8 cellular contexts compared by ENCODE assay signal in genomic region chr1:75615664-75616435, GRCh38. TPM values are rescaled to one million over a fixed set of nuclear protein-coding genes. Genes with fewer than 3 reads are reported as not detected.
DNase-seq lines count a peak whose midpoint lies in the region; ATAC-seq and TF ChIP-seq lines count a peak whose summit lies in the region.

No MANE protein-coding gene starts in this region.

- CTCF ChIA-PET in activated CD8-positive, alpha-beta T cell treated with anti-CD3 and anti-CD28 coated beads for 36 hours (lab: Charles Lee), result interaction anchor here (1.4 to 1.9 kb wide), 2 partner anchors 85 to 350 kb away, joined by 4 read pairs; no protein-coding TSS in a partner anchor

- intact Hi-C loops in activated CD8-positive, alpha-beta T cell treated with anti-CD3 and anti-CD28 coated beads for 36 hours (cut with micrococcal nuclease), result no loop called here

- peaks cover 63% of the 10 kb centered on the region for H3K27me3 Mint-ChIP-seq in activated CD8-positive, alpha-beta T cell treated with anti-CD3 and anti-CD28 coated beads for 36 hours

- POLR2A ChIA-PET in activated CD8-positive, alpha-beta T cell treated with anti-CD3 and anti-CD28 coated beads for 36 hours (lab: Charles Lee), result interaction anchor here (1.2 kb wide), 1 partner anchor 171 kb away, joined by 3 read pairs; no protein-coding TSS in a partner anchor

- no peak for TF ChIP-seq CTCF in activated CD8-positive, alpha-beta T cell treated with anti-CD3 and anti-CD28 coated beads for 36 hours (IDR thresholded peaks at IDR 0.05)

- H3K4me1 ChIP-seq in muscle layer of duodenum (ENCODE audit: control insufficient read depth in 1 of 2, insufficient read depth in 2 of 2, low read length in 2 of 2), result peaks cover 0 to 23% of the 10 kb centered on the region in 2 donors

- no peak overlapping the region for H3K27ac Mint-ChIP-seq in activated CD8-positive, alpha-beta T cell treated with anti-CD3 and anti-CD28 coated beads for 36 hours

- peak; percentile 31 for DNase-seq in activated CD4-positive, alpha-beta T cell treated with anti-CD3 and anti-CD28 coated beads for 48 hours
- DNase-seq in activated CD4-positive, alpha-beta T cell treated with anti-CD3 and anti-CD28 coated beads for 4 hours, result no peak
- DNase-seq in activated CD8-positive, alpha-beta T cell treated with anti-CD3 and anti-CD28 coated beads for 36 hours, result peak; percentile 20
- no peak for DNase-seq in superior temporal gyrus (ENCODE audit: extremely low spot score)

- H3K9me3 ChIP-seq in muscle layer of duodenum (ENCODE audit: control insufficient read depth in 1 of 2, low read length in 2 of 2), result peaks cover 0 to 2% of the 10 kb centered on the region in 2 donors

- no peaks in the 10 kb centered on the region for H3K36me3 ChIP-seq in muscle layer of duodenum (ENCODE audit: control insufficient read depth in 1 of 2, insufficient read depth in 2 of 2, low read length in 2 of 2)

- no peaks in the 10 kb centered on the region for H3K36me3 Mint-ChIP-seq in activated CD8-positive, alpha-beta T cell treated with anti-CD3 and anti-CD28 coated beads for 36 hours (ENCODE audit: low read depth)

- peak; percentile 44 for ATAC-seq in HG03521 (IDR thresholded peaks at IDR 0.05; ENCODE audit: unreplicated experiment)
- ATAC-seq in activated CD8-positive, alpha-beta T cell treated with anti-CD3 and anti-CD28 coated beads for 36 hours, result peak; percentile 57
- peak; percentile 67 for ATAC-seq in esophagus mucosa
- ATAC-seq in GM19467 (IDR thresholded peaks at IDR 0.05; ENCODE audit: unreplicated experiment), result no peak

- H3K9me3 Mint-ChIP-seq in activated CD8-positive, alpha-beta T cell treated with anti-CD3 and anti-CD28 coated beads for 36 hours, result no peaks in the 10 kb centered on the region

- H3K4me1 Mint-ChIP-seq in activated CD8-positive, alpha-beta T cell treated with anti-CD3 and anti-CD28 coated beads for 36 hours (ENCODE audit: low read depth), result peaks cover 15% of the 10 kb centered on the region

- H3K27me3 ChIP-seq in muscle layer of duodenum (ENCODE audit: low read depth, low read length), result peaks cover 23% of the 10 kb centered on the region

- H3K4me3 ChIP-seq in muscle layer of duodenum (ENCODE audit: low read depth in 1 of 2, low read length in 2 of 2), result peak overlapping the region; percentile 50 to 78

- H3K4me3 Mint-ChIP-seq in activated CD8-positive, alpha-beta T cell treated with anti-CD3 and anti-CD28 coated beads for 36 hours, result peak overlapping the region; percentile 52

- H3K27ac ChIP-seq in muscle layer of duodenum (ENCODE audit: low read length), result no peak overlapping the region

RNA-seq across cellular contexts. Expression of gene SLC44A5, which starts 4.9 kb away (rescaled TPM):
- total RNA-seq in activated CD8-positive, alpha-beta T cell treated with anti-CD3 and anti-CD28 coated beads for 36 hours, result under 1 TPM; 0.11 to 0.22 TPM
- 0.60 TPM for total RNA-seq in esophagus mucosa

Comparison
In these comparisons a context has a peak if more than half of its experiments do, and no peak if none do; other contexts are left out.
1. DNase-seq: peak in activated CD4-positive, alpha-beta T cell treated with anti-CD3 and anti-CD28 coated beads for 48 hours (single experiment) and activated CD8-positive, alpha-beta T cell treated with anti-CD3 and anti-CD28 coated beads for 36 hours (single experiment); none in activated CD4-positive, alpha-beta T cell treated with anti-CD3 and anti-CD28 coated beads for 4 hours (0 of 2) and superior temporal gyrus (single experiment).